1 cellular context compared by ENCODE assay signal in the genomic region with DNA sequence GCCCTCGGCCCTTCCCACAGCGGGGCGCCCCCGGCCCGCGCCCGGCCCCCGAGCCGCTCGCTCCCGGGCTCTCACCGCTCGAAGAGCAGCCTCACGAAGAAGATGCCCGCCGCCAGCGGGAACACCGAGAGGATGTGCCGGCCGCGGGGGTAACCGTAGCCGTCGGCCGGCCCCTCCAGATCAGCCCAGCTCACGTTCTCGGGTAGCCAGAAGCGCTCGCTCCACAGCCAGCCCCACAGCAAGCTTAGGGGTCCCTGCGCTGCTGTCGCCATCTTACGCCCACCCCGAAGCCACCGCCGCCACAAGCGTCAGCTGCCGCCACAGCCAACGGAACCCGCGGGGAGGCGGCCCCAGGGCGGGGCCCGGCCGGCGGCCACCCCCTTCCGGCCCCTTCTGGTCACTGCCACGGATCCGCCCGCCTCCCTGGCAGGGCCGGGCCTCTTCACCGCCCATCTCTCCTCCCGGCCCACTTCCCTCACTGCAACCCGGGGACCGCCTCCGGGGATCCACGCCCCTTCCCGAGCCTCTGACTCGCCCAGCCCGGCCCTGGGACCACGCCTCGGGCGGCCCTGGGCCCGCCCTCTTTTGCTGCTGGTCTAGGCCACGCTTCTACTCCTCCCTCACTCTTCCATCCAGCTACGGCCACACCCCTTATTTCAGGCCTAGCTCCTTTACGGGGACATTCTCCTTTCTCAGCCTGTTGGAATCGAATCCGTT.
TF ChIP-seq lines count a peak whose summit lies in the region.

A gene with protein sequence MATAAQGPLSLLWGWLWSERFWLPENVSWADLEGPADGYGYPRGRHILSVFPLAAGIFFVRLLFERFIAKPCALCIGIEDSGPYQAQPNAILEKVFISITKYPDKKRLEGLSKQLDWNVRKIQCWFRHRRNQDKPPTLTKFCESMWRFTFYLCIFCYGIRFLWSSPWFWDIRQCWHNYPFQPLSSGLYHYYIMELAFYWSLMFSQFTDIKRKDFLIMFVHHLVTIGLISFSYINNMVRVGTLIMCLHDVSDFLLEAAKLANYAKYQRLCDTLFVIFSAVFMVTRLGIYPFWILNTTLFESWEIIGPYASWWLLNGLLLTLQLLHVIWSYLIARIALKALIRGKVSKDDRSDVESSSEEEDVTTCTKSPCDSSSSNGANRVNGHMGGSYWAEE (minus strand): TSS at position 344 of the 717 bp plus-strand sequence. CDS start 72 bp downstream, at position 272.

TF ChIP-seq in HepG2, 621 proteins besides CTCF, POLR2A, EP300 and RAD21 (continued from another document and continues in another):
- TF ChIP-seq, protein P1, sequence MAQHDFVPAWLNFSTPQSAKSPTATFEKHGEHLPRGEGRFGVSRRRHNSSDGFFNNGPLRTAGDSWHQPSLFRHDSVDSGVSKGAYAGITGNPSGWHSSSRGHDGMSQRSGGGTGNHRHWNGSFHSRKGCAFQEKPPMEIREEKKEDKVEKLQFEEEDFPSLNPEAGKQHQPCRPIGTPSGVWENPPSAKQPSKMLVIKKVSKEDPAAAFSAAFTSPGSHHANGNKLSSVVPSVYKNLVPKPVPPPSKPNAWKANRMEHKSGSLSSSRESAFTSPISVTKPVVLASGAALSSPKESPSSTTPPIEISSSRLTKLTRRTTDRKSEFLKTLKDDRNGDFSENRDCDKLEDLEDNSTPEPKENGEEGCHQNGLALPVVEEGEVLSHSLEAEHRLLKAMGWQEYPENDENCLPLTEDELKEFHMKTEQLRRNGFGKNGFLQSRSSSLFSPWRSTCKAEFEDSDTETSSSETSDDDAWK (CRISPR knock-in tag; IDR thresholded peaks at IDR 0.05), result no peak
- TF ChIP-seq GFI1 (CRISPR knock-in tag; IDR thresholded peaks at IDR 0.05; ENCODE audit: borderline replicate concordance) (peak; percentile 34; the same call in 1 of the 2 replicates), ZNF703 (CRISPR knock-in tag; IDR thresholded peaks at IDR 0.05; ENCODE audit: borderline replicate concordance) (no peak), ZNF879 (CRISPR knock-in tag; IDR thresholded peaks at IDR 0.05) (no peak), RCOR2 (CRISPR knock-in tag; IDR thresholded peaks at IDR 0.05) (no peak), ZNF510 (CRISPR knock-in tag; IDR thresholded peaks at IDR 0.05; ENCODE audit: low read depth) (no peak), ZNF329 (CRISPR knock-in tag; IDR thresholded peaks at IDR 0.05; ENCODE audit: low read depth) (0 out of 2 replicates have a peak, but pooled peaks have one; percentile 18), SNAPC2 (CRISPR knock-in tag; IDR thresholded peaks at IDR 0.05) (peak; percentile 68; the same call in 1 of the 2 replicates), ZNF569 (CRISPR knock-in tag; IDR thresholded peaks at IDR 0.05; ENCODE audit: borderline replicate concordance) (no peak), KLF11 (CRISPR knock-in tag; IDR thresholded peaks at IDR 0.05) (no peak), NPAS2 (CRISPR knock-in tag; IDR thresholded peaks at IDR 0.05; ENCODE audit: borderline replicate concordance) (no peak), ZNF33B (CRISPR knock-in tag; IDR thresholded peaks at IDR 0.05) (0 out of 2 replicates have a peak, but pooled peaks have one; percentile 22), ZFP1 (CRISPR knock-in tag; IDR thresholded peaks at IDR 0.05) (no peak), MAZ (IDR thresholded peaks at IDR 0.05; ENCODE audit: borderline replicate concordance, low read depth, low read length) (peak; percentile 48; the same call in 1 of the 2 replicates), MAZ (CRISPR knock-in tag; IDR thresholded peaks at IDR 0.05; ENCODE audit: low read depth) (peak; percentile 65), ZNF709 (CRISPR knock-in tag; IDR thresholded peaks at IDR 0.05) (no peak), ZNF383 (CRISPR knock-in tag; IDR thresholded peaks at IDR 0.05; ENCODE audit: borderline replicate concordance) (no peak), EZH2 (conservative IDR thresholded peaks at IDR 0.05; ENCODE audit: low read depth, low read length) (no peak), NCOR1 (IDR thresholded peaks at IDR 0.05; ENCODE audit: borderline replicate concordance, low read length) (no peak), SOX13 (IDR thresholded peaks at IDR 0.05) (no peak), SOX13 (CRISPR knock-in tag; conservative IDR thresholded peaks at IDR 0.05 in 1 of 2, IDR thresholded peaks at IDR 0.05 in 1 of 2) (no peak), RARG (CRISPR knock-in tag; IDR thresholded peaks at IDR 0.05; ENCODE audit: low read depth) (no peak), HMG20B (CRISPR knock-in tag; conservative IDR thresholded peaks at IDR 0.05) (no peak)
- TF ChIP-seq, protein P2, sequence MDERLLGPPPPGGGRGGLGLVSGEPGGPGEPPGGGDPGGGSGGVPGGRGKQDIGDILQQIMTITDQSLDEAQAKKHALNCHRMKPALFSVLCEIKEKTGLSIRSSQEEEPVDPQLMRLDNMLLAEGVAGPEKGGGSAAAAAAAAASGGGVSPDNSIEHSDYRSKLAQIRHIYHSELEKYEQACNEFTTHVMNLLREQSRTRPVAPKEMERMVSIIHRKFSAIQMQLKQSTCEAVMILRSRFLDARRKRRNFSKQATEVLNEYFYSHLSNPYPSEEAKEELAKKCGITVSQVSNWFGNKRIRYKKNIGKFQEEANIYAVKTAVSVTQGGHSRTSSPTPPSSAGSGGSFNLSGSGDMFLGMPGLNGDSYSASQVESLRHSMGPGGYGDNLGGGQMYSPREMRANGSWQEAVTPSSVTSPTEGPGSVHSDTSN (CRISPR knock-in tag; IDR thresholded peaks at IDR 0.05), result no peak
- TF ChIP-seq, protein P3, sequence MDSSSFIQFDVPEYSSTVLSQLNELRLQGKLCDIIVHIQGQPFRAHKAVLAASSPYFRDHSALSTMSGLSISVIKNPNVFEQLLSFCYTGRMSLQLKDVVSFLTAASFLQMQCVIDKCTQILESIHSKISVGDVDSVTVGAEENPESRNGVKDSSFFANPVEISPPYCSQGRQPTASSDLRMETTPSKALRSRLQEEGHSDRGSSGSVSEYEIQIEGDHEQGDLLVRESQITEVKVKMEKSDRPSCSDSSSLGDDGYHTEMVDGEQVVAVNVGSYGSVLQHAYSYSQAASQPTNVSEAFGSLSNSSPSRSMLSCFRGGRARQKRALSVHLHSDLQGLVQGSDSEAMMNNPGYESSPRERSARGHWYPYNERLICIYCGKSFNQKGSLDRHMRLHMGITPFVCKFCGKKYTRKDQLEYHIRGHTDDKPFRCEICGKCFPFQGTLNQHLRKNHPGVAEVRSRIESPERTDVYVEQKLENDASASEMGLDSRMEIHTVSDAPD (CRISPR knock-in tag; IDR thresholded peaks at IDR 0.05), result no peak
- TF ChIP-seq, protein P4, sequence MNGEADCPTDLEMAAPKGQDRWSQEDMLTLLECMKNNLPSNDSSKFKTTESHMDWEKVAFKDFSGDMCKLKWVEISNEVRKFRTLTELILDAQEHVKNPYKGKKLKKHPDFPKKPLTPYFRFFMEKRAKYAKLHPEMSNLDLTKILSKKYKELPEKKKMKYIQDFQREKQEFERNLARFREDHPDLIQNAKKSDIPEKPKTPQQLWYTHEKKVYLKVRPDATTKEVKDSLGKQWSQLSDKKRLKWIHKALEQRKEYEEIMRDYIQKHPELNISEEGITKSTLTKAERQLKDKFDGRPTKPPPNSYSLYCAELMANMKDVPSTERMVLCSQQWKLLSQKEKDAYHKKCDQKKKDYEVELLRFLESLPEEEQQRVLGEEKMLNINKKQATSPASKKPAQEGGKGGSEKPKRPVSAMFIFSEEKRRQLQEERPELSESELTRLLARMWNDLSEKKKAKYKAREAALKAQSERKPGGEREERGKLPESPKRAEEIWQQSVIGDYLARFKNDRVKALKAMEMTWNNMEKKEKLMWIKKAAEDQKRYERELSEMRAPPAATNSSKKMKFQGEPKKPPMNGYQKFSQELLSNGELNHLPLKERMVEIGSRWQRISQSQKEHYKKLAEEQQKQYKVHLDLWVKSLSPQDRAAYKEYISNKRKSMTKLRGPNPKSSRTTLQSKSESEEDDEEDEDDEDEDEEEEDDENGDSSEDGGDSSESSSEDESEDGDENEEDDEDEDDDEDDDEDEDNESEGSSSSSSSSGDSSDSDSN (CRISPR knock-in tag; IDR thresholded peaks at IDR 0.05), result peak; percentile 77
- TF ChIP-seq, protein P5, sequence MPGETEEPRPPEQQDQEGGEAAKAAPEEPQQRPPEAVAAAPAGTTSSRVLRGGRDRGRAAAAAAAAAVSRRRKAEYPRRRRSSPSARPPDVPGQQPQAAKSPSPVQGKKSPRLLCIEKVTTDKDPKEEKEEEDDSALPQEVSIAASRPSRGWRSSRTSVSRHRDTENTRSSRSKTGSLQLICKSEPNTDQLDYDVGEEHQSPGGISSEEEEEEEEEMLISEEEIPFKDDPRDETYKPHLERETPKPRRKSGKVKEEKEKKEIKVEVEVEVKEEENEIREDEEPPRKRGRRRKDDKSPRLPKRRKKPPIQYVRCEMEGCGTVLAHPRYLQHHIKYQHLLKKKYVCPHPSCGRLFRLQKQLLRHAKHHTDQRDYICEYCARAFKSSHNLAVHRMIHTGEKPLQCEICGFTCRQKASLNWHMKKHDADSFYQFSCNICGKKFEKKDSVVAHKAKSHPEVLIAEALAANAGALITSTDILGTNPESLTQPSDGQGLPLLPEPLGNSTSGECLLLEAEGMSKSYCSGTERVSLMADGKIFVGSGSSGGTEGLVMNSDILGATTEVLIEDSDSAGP (CRISPR knock-in tag; IDR thresholded peaks at IDR 0.05; ENCODE audit: borderline replicate concordance), result peak; percentile 62; the same call in 1 of the 2 replicates
- TF ChIP-seq, protein P6, sequence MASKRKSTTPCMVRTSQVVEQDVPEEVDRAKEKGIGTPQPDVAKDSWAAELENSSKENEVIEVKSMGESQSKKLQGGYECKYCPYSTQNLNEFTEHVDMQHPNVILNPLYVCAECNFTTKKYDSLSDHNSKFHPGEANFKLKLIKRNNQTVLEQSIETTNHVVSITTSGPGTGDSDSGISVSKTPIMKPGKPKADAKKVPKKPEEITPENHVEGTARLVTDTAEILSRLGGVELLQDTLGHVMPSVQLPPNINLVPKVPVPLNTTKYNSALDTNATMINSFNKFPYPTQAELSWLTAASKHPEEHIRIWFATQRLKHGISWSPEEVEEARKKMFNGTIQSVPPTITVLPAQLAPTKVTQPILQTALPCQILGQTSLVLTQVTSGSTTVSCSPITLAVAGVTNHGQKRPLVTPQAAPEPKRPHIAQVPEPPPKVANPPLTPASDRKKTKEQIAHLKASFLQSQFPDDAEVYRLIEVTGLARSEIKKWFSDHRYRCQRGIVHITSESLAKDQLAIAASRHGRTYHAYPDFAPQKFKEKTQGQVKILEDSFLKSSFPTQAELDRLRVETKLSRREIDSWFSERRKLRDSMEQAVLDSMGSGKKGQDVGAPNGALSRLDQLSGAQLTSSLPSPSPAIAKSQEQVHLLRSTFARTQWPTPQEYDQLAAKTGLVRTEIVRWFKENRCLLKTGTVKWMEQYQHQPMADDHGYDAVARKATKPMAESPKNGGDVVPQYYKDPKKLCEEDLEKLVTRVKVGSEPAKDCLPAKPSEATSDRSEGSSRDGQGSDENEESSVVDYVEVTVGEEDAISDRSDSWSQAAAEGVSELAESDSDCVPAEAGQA (IDR thresholded peaks at IDR 0.05; ENCODE audit: low read depth), result no peak
- TF ChIP-seq, protein P6 (CRISPR knock-in tag; IDR thresholded peaks at IDR 0.05; ENCODE audit: borderline replicate concordance), result no peak
- TF ChIP-seq, protein P7, sequence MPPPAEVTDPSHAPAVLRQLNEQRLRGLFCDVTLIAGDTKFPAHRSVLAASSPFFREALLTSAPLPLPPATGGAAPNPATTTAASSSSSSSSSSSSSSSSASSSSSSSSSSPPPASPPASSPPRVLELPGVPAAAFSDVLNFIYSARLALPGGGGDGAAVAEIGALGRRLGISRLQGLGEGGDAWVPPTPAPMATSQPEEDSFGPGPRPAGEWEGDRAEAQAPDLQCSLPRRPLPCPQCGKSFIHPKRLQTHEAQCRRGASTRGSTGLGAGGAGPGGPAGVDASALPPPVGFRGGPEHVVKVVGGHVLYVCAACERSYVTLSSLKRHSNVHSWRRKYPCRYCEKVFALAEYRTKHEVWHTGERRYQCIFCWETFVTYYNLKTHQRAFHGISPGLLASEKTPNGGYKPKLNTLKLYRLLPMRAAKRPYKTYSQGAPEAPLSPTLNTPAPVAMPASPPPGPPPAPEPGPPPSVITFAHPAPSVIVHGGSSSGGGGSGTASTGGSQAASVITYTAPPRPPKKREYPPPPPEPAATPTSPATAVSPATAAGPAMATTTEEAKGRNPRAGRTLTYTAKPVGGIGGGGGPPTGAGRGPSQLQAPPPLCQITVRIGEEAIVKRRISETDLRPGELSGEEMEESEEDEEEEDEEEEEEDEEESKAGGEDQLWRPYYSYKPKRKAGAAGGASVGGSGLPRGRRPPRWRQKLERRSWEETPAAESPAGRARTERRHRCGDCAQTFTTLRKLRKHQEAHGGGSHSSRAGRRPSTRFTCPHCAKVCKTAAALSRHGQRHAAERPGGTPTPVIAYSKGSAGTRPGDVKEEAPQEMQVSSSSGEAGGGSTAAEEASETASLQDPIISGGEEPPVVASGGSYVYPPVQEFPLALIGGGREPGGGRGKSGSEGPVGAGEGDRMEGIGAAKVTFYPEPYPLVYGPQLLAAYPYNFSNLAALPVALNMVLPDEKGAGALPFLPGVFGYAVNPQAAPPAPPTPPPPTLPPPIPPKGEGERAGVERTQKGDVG (CRISPR knock-in tag; IDR thresholded peaks at IDR 0.05; ENCODE audit: borderline replicate concordance), result no peak
